ENCODE assay signal across 8 cellular contexts in the genomic region with DNA sequence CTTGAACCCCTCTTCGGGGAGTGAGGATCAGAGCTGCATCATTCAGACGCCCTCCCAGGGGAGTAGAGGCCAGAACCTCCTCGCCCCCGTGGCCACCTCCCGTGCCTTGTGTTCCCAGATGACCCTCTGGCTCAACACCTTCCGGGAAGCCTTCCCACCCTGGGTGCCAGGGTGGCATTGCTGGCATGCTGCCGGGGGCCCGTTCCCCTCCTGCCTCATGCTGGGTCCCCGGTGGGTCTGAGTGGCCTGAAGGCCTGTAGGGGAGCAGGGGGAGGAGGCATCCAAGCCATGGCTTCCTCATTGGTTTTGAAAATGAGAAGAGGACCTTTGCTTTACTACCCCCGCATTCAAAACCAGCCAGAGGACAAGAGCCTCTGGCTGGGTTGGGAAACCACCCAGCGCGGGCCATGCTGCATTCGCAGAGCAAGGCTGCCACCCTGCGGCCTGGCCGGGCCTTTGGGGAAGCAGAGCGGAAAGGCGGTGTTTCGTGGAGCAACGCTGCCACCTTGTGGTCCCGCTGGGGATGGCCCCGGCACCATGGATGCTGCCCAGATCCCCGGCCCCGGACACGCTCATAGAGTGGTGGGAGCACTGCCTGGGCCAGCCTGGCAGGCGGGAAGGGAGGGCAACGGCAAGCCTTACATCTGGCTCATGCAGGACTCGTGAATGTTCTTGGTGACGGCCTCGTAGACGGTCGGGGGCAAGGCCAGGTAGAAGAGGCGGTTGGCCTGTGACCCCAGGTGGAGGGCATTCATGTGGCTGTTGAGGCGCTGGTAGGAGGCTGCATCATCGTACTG. TPM values are rescaled to one million over a fixed set of nuclear protein-coding genes. Genes with fewer than 3 reads are reported as not detected.
DNase-seq lines count a peak whose midpoint lies in the region; ATAC-seq lines count a peak whose summit lies in the region.

No MANE protein-coding gene starts in this region.

- peak; percentile 49 for ATAC-seq in GM19025 (IDR thresholded peaks at IDR 0.05; ENCODE audit: low read depth, unreplicated experiment)
- peak; percentile 77 for ATAC-seq in HG03196 (IDR thresholded peaks at IDR 0.05; ENCODE audit: unreplicated experiment)
- peak; percentile 97 for ATAC-seq in central memory CD8-positive, alpha-beta T cell (replicated peaks; ENCODE audit: extremely low read depth, poor library complexity, severe bottlenecking)

- H3K36me3 Mint-ChIP-seq in central memory CD8-positive, alpha-beta T cell (ENCODE audit: insufficient read depth) = peaks cover 20% of the 10 kb centered on the region

- H3K4me3 Mint-ChIP-seq in central memory CD8-positive, alpha-beta T cell = no peak overlapping the region

- DNase-seq in Ammon's horn (ENCODE audit: low spot score) (peak; percentile 85), NCI-H460 (ENCODE audit: extremely low read depth, low read depth) (peak; percentile 82), left kidney (ENCODE audit: low read depth, low spot score) (peak; percentile 88)
- peak; percentile 94 for DNase-seq in activated CD4-positive, CD25-positive, alpha-beta regulatory T cell treated with anti-CD3 and anti-CD28 coated beads, Interleukin-2, amount 50 U/mL, for 72 hours
- DNase-seq in central memory CD8-positive, alpha-beta T cell (ENCODE audit: low spot score in 2 of 2) = peak; percentile 79 to 80
- DNase-seq in stimulated activated CD4-positive, alpha-beta T cell treated with anti-CD3 and anti-CD28 coated beads, Interleukin-4, amount 100 ng/mL, for 48 hours (ENCODE audit: low read depth in 2 of 2) = peak; percentile 78 to 84

- no peaks in the 10 kb centered on the region for H3K4me1 Mint-ChIP-seq in central memory CD8-positive, alpha-beta T cell

- no peaks in the 10 kb centered on the region for H3K27me3 Mint-ChIP-seq in central memory CD8-positive, alpha-beta T cell

- peak overlapping the region; percentile 32 for H3K27ac Mint-ChIP-seq in central memory CD8-positive, alpha-beta T cell (ENCODE audit: low read depth)

- no peaks in the 10 kb centered on the region for H3K9me3 Mint-ChIP-seq in central memory CD8-positive, alpha-beta T cell

RNA-seq across cellular contexts. Expression of gene G6PD, which starts 11.9 kb away (rescaled TPM):
- 369 and 378 TPM in 2 replicates for total RNA-seq in NCI-H460 (2014; rRNA removed; shearing (Covaris generic))
- polyA plus RNA-seq in NCI-H460 (2014; cell fraction: nucleus; rRNA removed) = 687 and 721 TPM in 2 replicates

RNA-seq across cellular contexts. Expression of gene IKBKG, which starts 12.7 kb away (rescaled TPM):
- 33.2 and 37.9 TPM in 2 replicates for total RNA-seq in NCI-H460 (2014; rRNA removed; shearing (Covaris generic))
- 113 and 117 TPM in 2 replicates for polyA plus RNA-seq in NCI-H460 (2014; cell fraction: nucleus; rRNA removed)

RNA-seq across cellular contexts. Expression of gene FAM3A, which starts 18.7 kb away (rescaled TPM):
- 42.1 and 44.3 TPM in 2 replicates for total RNA-seq in NCI-H460 (2014; rRNA removed; shearing (Covaris generic))
- polyA plus RNA-seq in NCI-H460 (2014; cell fraction: nucleus; rRNA removed) = 86.2 and 101 TPM in 2 replicates

RNA-seq across cellular contexts. Expression of gene SLC10A3, which starts 44.3 kb away (rescaled TPM):
- 27.9 and 34.8 TPM in 2 replicates for total RNA-seq in NCI-H460 (2014; rRNA removed; shearing (Covaris generic))
- polyA plus RNA-seq in NCI-H460 (2014; cell fraction: nucleus; rRNA removed) = 46.3 and 57.3 TPM in 2 replicates

RNA-seq across cellular contexts. Expression of gene UBL4A, which starts 48.3 kb away (rescaled TPM):
- 93.2 and 97.7 TPM in 2 replicates for total RNA-seq in NCI-H460 (2014; rRNA removed; shearing (Covaris generic))
- polyA plus RNA-seq in NCI-H460 (2014; cell fraction: nucleus; rRNA removed) = 85.7 and 98.5 TPM in 2 replicates

Comparison
In these comparisons a context has a peak if more than half of its experiments do, and no peak if none do; other contexts are left out.
1. Peak in every context shown above with its lines: DNase-seq and ATAC-seq.